In genomic region chr17:78347453-78347852, GRCh38 we compare ENCODE assay signal across 19 cellular contexts.
"Had no signal": no experiment of that assay in that cellular context is flagged by ENCODE, and none has a peak within 500 bp of the region (broad histone marks: within the 10 kb centered on the region; RNA-seq: fewer than 3 reads in every experiment).

No MANE protein-coding gene starts in this region.

- H3K27ac Mint-ChIP-seq: activated CD4-positive, alpha-beta memory T cell treated with anti-CD3 and anti-CD28 coated beads, Interleukin-2, amount 10 ng/mL, durations not matched to agents 7 days and 5 days; activated CD8-positive, alpha-beta memory T cell treated with anti-CD3 and anti-CD28 coated beads, Interleukin-2, amount 10 ng/mL, durations not matched to agents 7 days and 5 days; activated naive CD8-positive, alpha-beta T cell treated with anti-CD3 and anti-CD28 coated beads, Interleukin-2, amount 50 U/mL, for 24 hours had no signal

- H3K4me3 ChIP-seq: heart right ventricle, tibial artery, uterus had no signal

- DNase-seq: activated B cell treated with CpG ODN at 0.5 μM for 24 hours; activated CD4-positive, alpha-beta memory T cell treated with anti-CD3 and anti-CD28 coated beads, Interleukin-2, amount 10 ng/mL, durations not matched to agents 7 days and 5 days; activated CD4-positive, alpha-beta T cell treated with anti-CD3 and anti-CD28 coated beads for 4 hours; activated CD8-positive, alpha-beta memory T cell treated with anti-CD3 and anti-CD28 coated beads, Interleukin-2, amount 10 ng/mL, durations not matched to agents 7 days and 5 days; activated naive CD4-positive, alpha-beta T cell treated with Interleukin-2 at 50 U/mL for 16 hours; activated naive CD8-positive, alpha-beta T cell treated with anti-CD3 and anti-CD28 coated beads, Interleukin-2, amount 50 U/mL, for 24 hours; anterior cingulate cortex; cerebellar nuclear complex; cortex of kidney; effector CD4-positive, alpha-beta T cell; heart right ventricle; kidney glomerular epithelial cell; nucleus accumbens; retina; stimulated activated naive CD4-positive, alpha-beta T cell treated with Interleukin-2 at 50 U/mL for 16 hours; T-helper 9 cell; tibial artery; uterus had no signal

- H3K36me3 ChIP-seq: heart right ventricle, tibial artery, uterus had no signal

- H3K9me3 ChIP-seq: heart right ventricle, tibial artery, uterus had no signal

- H3K36me3 Mint-ChIP-seq: activated CD8-positive, alpha-beta memory T cell treated with anti-CD3 and anti-CD28 coated beads, Interleukin-2, amount 10 ng/mL, durations not matched to agents 7 days and 5 days had no signal

- H3K27me3 Mint-ChIP-seq: activated B cell treated with CpG ODN at 0.5 μM for 24 hours; activated CD4-positive, alpha-beta memory T cell treated with anti-CD3 and anti-CD28 coated beads, Interleukin-2, amount 10 ng/mL, durations not matched to agents 7 days and 5 days; activated naive CD8-positive, alpha-beta T cell treated with anti-CD3 and anti-CD28 coated beads, Interleukin-2, amount 50 U/mL, for 24 hours had no signal

- H3K27me3 ChIP-seq: heart right ventricle, tibial artery, uterus had no signal

- H3K4me3 Mint-ChIP-seq: activated B cell treated with CpG ODN at 0.5 μM for 24 hours; activated CD4-positive, alpha-beta memory T cell treated with anti-CD3 and anti-CD28 coated beads, Interleukin-2, amount 10 ng/mL, durations not matched to agents 7 days and 5 days; activated CD8-positive, alpha-beta memory T cell treated with anti-CD3 and anti-CD28 coated beads, Interleukin-2, amount 10 ng/mL, durations not matched to agents 7 days and 5 days; activated naive CD8-positive, alpha-beta T cell treated with anti-CD3 and anti-CD28 coated beads, Interleukin-2, amount 50 U/mL, for 24 hours; nephron had no signal

- H3K27ac ChIP-seq: tibial artery, uterus had no signal

- ATAC-seq: activated CD8-positive, alpha-beta memory T cell treated with anti-CD3 and anti-CD28 coated beads, Interleukin-2, amount 10 ng/mL, durations not matched to agents 7 days and 5 days; activated naive CD8-positive, alpha-beta T cell treated with anti-CD3 and anti-CD28 coated beads, Interleukin-2, amount 50 U/mL, for 24 hours; heart right ventricle had no signal

- H3K9me3 Mint-ChIP-seq: activated B cell treated with CpG ODN at 0.5 μM for 24 hours; activated CD4-positive, alpha-beta memory T cell treated with anti-CD3 and anti-CD28 coated beads, Interleukin-2, amount 10 ng/mL, durations not matched to agents 7 days and 5 days; activated naive CD8-positive, alpha-beta T cell treated with anti-CD3 and anti-CD28 coated beads, Interleukin-2, amount 50 U/mL, for 24 hours; nephron had no signal
